8 cellular contexts compared by ENCODE assay signal in genomic region chr15:70023769-70024491, GRCh38.
DNase-seq lines count a peak whose midpoint lies in the region; ATAC-seq, FAIRE-seq and TF ChIP-seq lines count a peak whose summit lies in the region.

No MANE protein-coding gene starts in this region.

- peak; percentile 5 for ATAC-seq in HG03175 (IDR thresholded peaks at IDR 0.05; ENCODE audit: unreplicated experiment)
- no peak for ATAC-seq in K562
- no peak for ATAC-seq in GM18870 (IDR thresholded peaks at IDR 0.05; ENCODE audit: unreplicated experiment)
- ATAC-seq in GM21723 (IDR thresholded peaks at IDR 0.05; ENCODE audit: unreplicated experiment), result no peak

- H3K36me3 ChIP-seq in K562 (ENCODE audit: control insufficient read depth, insufficient read depth, low read length), result no peaks in the 10 kb centered on the region

- no peaks in the 10 kb centered on the region for H3K79me2 ChIP-seq in K562 (ENCODE audit: control insufficient read depth, insufficient read depth, low read length)

- DNase-seq in AG04449 (ENCODE audit: low read depth, low spot score), result peak; percentile 28
- no peak for DNase-seq in K562 (ENCODE audit: extremely low read depth in 1 of 4, low spot score in 3 of 4)
- DNase-seq in medulla oblongata (ENCODE audit: extremely low spot score), result peak; percentile 51
- DNase-seq in GM19238 (ENCODE audit: insufficient read length, low spot score), result no peak
- DNase-seq in activated T-cell treated with anti-CD3 and anti-CD28 coated beads, Interleukin-2, amount 50 U/mL, for 1 hour, result no peak

- no peak for TF ChIP-seq CTCF in AG04449 (IDR thresholded peaks at IDR 0.05; ENCODE audit: insufficient read depth, low read length, missing control alignments)
- no peak for TF ChIP-seq CTCF in K562 (IDR thresholded peaks at IDR 0.05 in 2 of 3, conservative IDR thresholded peaks at IDR 0.05 in 1 of 3; ENCODE audit: insufficient read depth in 2 of 3, low read depth in 1 of 3, low read length in 3 of 3)

- TF ChIP-seq EP300 in K562 (IDR thresholded peaks at IDR 0.05; ENCODE audit: low read length), result no peak

- no peak overlapping the region for H3K4me3 ChIP-seq in AG04449 (ENCODE audit: low read depth, low read length)
- no peak overlapping the region for H3K4me3 ChIP-seq in K562

- H3K27me3 ChIP-seq in K562 (ENCODE audit: control insufficient read depth in 2 of 2, insufficient read depth in 2 of 2, low read length in 2 of 2), result peaks cover 23 to 36% of the 10 kb centered on the region in 2 experiments

- H3K9me3 ChIP-seq in K562 (replicated peaks; ENCODE audit: control insufficient read depth, insufficient read depth, low read depth, low read length), result no peaks in the 10 kb centered on the region

- in situ Hi-C loops in K562 (cut with MboI), result no loop called here

- no peak overlapping the region for H3K27ac ChIP-seq in K562 (ENCODE audit: extremely low read depth, low read depth, low read length)

- BruUV-seq in K562 (replicated peaks; lab: Mats Ljungman, UMichigan), result no TSS peak

- no peak overlapping the region for H3K4me2 ChIP-seq in K562 (ENCODE audit: insufficient read depth, low read length)

- no peak overlapping the region for H3K9ac ChIP-seq in K562 (ENCODE audit: insufficient read depth in 1 of 2, low read depth in 2 of 2, low read length in 2 of 2)

- CTCF ChIA-PET in AG04449 (lab: Yijun Ruan, JAX), result interaction anchor here (0.8 to 2.3 kb wide), 5 partner anchors 11 to 443 kb away, joined by 3 to 8 read pairs (median 4); no protein-coding TSS in a partner anchor
- CTCF ChIA-PET in K562 (lab: Yijun Ruan, JAX; ENCODE audit: low intra/inter-chr PET ratio), result no interaction called here

- no peak overlapping the region for H2AFZ ChIP-seq in K562 (ENCODE audit: low read depth, low read length)

- POLR2A ChIA-PET in AG04449 (lab: Yijun Ruan, JAX), result interaction anchor here (1.2 kb wide), 1 partner anchor 23 kb away, joined by 3 read pairs; no protein-coding TSS in a partner anchor
- POLR2A ChIA-PET in K562 (lab: Yijun Ruan, JAX), result no interaction called here

- TF ChIP-seq POLR2A in K562 (conservative IDR thresholded peaks at IDR 0.05), result no peak

- H3K9me1 ChIP-seq in K562 (ENCODE audit: control insufficient read depth, insufficient read depth, low read length), result no peaks in the 10 kb centered on the region

- 8% methylated on average over 16 of the region's 16 CpGs for WGBS in K562 (ENCODE audit: insufficient coverage, low coverage, missing lambda C conversion rate)

- H4K20me1 ChIP-seq in K562 (replicated peaks; ENCODE audit: control insufficient read depth, insufficient read depth, low read length), result 0 out of 2 replicates have a peak, but pooled peaks cover under 1% of the 10 kb centered on the region

- no peak for TF ChIP-seq RAD21 in K562 (CRISPR knock-in tag; conservative IDR thresholded peaks at IDR 0.05 in 1 of 2, IDR thresholded peaks at IDR 0.05 in 1 of 2)

- no peak for FAIRE-seq in K562 (lab: Jason Lieb, UNC)

- intact Hi-C loops in K562 (cut with micrococcal nuclease), result no loop called here

- no peaks in the 10 kb centered on the region for H3K4me1 ChIP-seq in K562 (replicated peaks in 1 of 2; ENCODE audit: control insufficient read depth in 2 of 2, insufficient read depth in 2 of 2, low read length in 2 of 2)

TF ChIP-seq in K562, 482 proteins besides CTCF, POLR2A, EP300 and RAD21:
- TF ChIP-seq ADNP (tag; IDR thresholded peaks at IDR 0.05) (no peak), ILF3 (IDR thresholded peaks at IDR 0.05; ENCODE audit: borderline replicate concordance) (no peak), JUND (IDR thresholded peaks at IDR 0.05; ENCODE audit: borderline replicate concordance, low read depth, low read length) (no peak), JUND (tag; IDR thresholded peaks at IDR 0.05; ENCODE audit: borderline replicate concordance, low read depth, low read length) (no peak), NFIC (IDR thresholded peaks at IDR 0.05) (peak; percentile 22; the same call in 1 of the 2 replicates), PATZ1 (CRISPR knock-in tag; IDR thresholded peaks at IDR 0.05; ENCODE audit: borderline replicate concordance) (no peak)

Comparison
In these comparisons a context has a peak if more than half of its experiments do, and no peak if none do; other contexts are left out.
1. DNase-seq: peak in AG04449 (single experiment) and medulla oblongata (single experiment); none in K562 (0 of 4), GM19238 (single experiment) and activated T-cell treated with anti-CD3 and anti-CD28 coated beads, Interleukin-2, amount 50 U/mL, for 1 hour (single experiment).